ENCODE assay signal across 13 cellular contexts in the genomic region with DNA sequence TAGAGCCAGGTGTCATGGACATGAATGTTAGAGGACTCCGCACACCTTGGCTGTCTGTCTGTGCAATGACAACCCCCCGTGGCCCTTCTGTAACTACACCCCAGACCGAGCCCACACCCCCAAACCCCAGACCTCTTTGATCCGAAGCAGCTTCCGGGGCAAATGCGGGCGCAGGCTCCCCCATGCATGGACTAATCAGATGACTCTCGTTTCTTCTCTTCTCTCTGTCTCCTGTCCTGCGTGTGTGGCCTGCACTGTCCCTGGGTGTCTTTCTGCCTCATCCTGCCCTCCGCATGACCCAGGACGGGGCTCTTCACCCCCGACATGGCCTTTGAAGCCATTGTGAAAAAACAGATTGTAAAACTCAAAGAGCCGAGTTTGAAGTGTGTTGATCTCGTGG.
DNase-seq lines count a peak whose midpoint lies in the region.
"Had no signal": no experiment of that assay in that cellular context is flagged by ENCODE, and none has a peak within 500 bp of the region (broad histone marks: within the 10 kb centered on the region; RNA-seq: fewer than 3 reads in every experiment).

No MANE protein-coding gene starts in this region.

- peak in 3 of 5 experiments; percentile 41 to 84 (median 66) for DNase-seq in T-helper 2 cell
- peak; percentile 12 for DNase-seq in activated T-cell treated with anti-CD3 and anti-CD28 coated beads for 48 hours (ENCODE audit: low read depth)
- DNase-seq in effector CD8-positive, alpha-beta T cell (lab: John Stamatoyannopoulos, UW), result peak; percentile 8
- peak; percentile 47 for DNase-seq in stimulated activated CD8-positive, alpha-beta memory T cell treated with anti-CD3 and anti-CD28 coated beads, Interleukin-4, amount 100 ng/mL, for 24 hours (ENCODE audit: low read depth)
- DNase-seq in inferior parietal cortex (ENCODE audit: extremely low spot score), result no peak
- DNase-seq in NOMO-1 treated with dmso at 0.1 percent for 144 hours (lab: John Stamatoyannopoulos, UW; ENCODE audit: unreplicated experiment), result no peak
- no peak for DNase-seq in NCI-H2081 (lab: John Stamatoyannopoulos, UW)
- DNase-seq in NCI-H524 (lab: John Stamatoyannopoulos, UW), result no peak
- DNase-seq: COR-L47, heart right ventricle, lower lobe of right lung, NCI-H1930, psoas muscle had no signal

Comparison
In these comparisons a context has a peak if more than half of its experiments do, and no peak if none do; other contexts are left out.
1. DNase-seq: peak in T-helper 2 cell (3 of 5), activated T-cell treated with anti-CD3 and anti-CD28 coated beads for 48 hours (single experiment), effector CD8-positive, alpha-beta T cell (single experiment) and stimulated activated CD8-positive, alpha-beta memory T cell treated with anti-CD3 and anti-CD28 coated beads, Interleukin-4, amount 100 ng/mL, for 24 hours (single experiment); none in inferior parietal cortex (single experiment), NOMO-1 treated with dmso at 0.1 percent for 144 hours (single experiment), NCI-H2081 (0 of 2) and NCI-H524 (0 of 2).